15 cellular contexts compared by ENCODE assay signal in the genomic region with DNA sequence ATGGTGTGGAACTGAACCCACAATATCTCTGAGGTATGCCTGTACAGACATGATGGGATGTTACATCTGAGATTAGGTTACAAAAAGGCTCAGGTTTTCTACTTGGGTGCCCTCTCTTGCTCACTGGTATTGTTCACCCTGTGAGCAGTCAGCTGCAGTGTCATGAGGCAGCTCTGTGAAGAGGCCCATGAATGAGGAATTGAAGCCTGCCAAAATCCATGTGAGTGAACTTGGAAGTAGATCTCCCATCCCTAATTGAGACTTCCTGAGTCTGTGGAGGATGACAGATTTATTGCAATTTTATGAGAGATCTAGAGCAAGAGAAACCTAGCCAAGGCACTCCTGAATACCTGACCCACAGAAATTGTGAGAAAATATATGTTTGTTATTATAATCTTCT.
"Had no signal": no experiment of that assay in that cellular context is flagged by ENCODE, and none has a peak within 500 bp of the region (broad histone marks: within the 10 kb centered on the region; RNA-seq: fewer than 3 reads in every experiment).

No MANE protein-coding gene starts in this region.

- H3K36me3 ChIP-seq: cardiac muscle cell, neural progenitor cell, thoracic aorta, WERI-Rb-1 had no signal

- H3K79me2 ChIP-seq: parathyroid adenoma had no signal

- FAIRE-seq: endothelial cell of umbilical vein had no signal

- H3K4me2 ChIP-seq: neural progenitor cell had no signal

- H3K4me1 ChIP-seq: neural progenitor cell, parathyroid adenoma had no signal

- H2AFZ ChIP-seq: neural progenitor cell, parathyroid adenoma had no signal

- DNase-seq: activated CD4-positive, alpha-beta T cell treated with anti-CD3 and anti-CD28 coated beads for 4 hours; activated CD8-positive, alpha-beta memory T cell treated with anti-CD3 and anti-CD28 coated beads, Interleukin-2, amount 50 U/mL, for 4 hours; activated CD8-positive, alpha-beta T cell treated with anti-CD3 and anti-CD28 coated beads for 36 hours; activated naive CD8-positive, alpha-beta T cell treated with anti-CD3 and anti-CD28 coated beads, Interleukin-2, amount 10 ng/mL, durations not matched to agents 7 days and 5 days; hippocampal formation; midbrain; stimulated activated CD4-positive, alpha-beta T cell treated with anti-CD3 and anti-CD28 coated beads, Interleukin-15, amount 100 ng/mL, for 24 hours; stimulated activated CD4-positive, alpha-beta T cell treated with anti-CD3 and anti-CD28 coated beads, Interleukin-4, amount 100 ng/mL, for 24 hours; stimulated activated naive CD8-positive, alpha-beta T cell treated with anti-CD3 and anti-CD28 coated beads, Interleukin-15, amount 100 ng/mL, for 72 hours; WERI-Rb-1 had no signal

- H3K4me3 ChIP-seq: cardiac muscle cell, neural progenitor cell, thoracic aorta had no signal

- H3K27ac ChIP-seq: cardiac muscle cell, neural progenitor cell, parathyroid adenoma, thoracic aorta, WERI-Rb-1 had no signal
